In the genomic region with DNA sequence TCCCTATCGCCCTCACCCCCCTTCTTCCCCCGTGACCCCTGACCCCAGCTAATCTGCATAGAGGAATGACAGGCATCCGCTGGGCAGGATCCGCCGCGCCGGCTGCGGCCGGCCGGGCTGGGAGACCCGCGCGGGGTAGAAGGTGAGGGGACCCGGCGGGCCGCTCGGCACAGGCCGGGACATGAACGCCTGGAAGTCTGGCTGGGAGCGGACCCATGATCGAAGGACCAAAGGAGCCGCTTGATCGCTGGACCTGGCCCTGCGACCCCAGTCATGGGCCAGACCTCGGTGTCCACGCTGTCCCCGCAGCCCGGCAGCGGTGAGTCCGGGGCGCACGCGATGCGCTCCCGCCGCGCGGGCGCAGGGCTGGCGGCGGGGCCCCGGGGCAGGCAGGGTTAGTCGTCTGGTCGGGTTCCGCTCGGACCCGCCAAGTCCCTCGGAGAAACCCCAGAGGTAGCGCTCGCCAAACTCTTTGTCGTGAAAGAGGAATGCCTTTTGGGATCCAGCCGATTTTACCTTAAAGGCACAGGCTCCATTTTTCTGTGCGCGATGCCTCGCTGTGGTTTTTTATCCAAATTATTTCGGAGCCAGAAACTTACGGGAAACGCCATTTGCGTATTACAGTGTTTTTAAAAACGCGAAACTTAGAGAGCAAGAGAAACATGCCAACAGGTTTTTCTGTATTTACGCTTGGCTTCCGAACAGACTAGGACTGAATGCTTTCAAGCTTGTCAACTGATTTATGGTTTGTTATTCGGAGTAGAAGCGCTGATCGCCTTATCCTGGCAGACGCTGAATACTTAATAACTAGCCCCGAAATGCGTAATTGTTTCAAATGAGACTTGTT, we compare ENCODE assay signal across 8 cellular contexts. TPM values are rescaled to one million over a fixed set of nuclear protein-coding genes. Genes with fewer than 3 reads are reported as not detected.
DNase-seq lines count a peak whose midpoint lies in the region; ATAC-seq and TF ChIP-seq lines count a peak whose summit lies in the region.

PHACTR2 (plus strand) TSS at position 75 of the 847 bp plus-strand sequence; CDS start at position 274, 199 bp downstream.

- H3K9me3 ChIP-seq in HCT116 (ENCODE audit: control insufficient read depth in 1 of 2, insufficient read depth in 1 of 2, low read depth in 1 of 2, low read length in 2 of 2), result peaks cover 6 to 9% of the 10 kb centered on the region in 2 experiments; a peak in 2 of 4 replicates

- H3K4me1 ChIP-seq in HCT116 (ENCODE audit: control insufficient read depth in 1 of 2, insufficient read depth in 2 of 2, low read length in 2 of 2), result peaks cover 46 to 53% of the 10 kb centered on the region in 2 experiments

- RAD21 ChIA-PET in HCT116 (lab: Charles Lee; ENCODE audit: low non-redundant PET in 1 of 2, low total read pairs in 2 of 2, uncharacterized antibody in 2 of 2, unreplicated experiment in 2 of 2), result interaction anchor here in 1 of 2 experiments (0.6 kb wide), 1 partner anchor 70 kb away, joined by 3 read pairs; no protein-coding TSS in a partner anchor

- H3K4me1 Mint-ChIP-seq in naive thymus-derived CD8-positive, alpha-beta T cell, result peaks cover 5 to 23% (median 12%) of the 10 kb centered on the region in 4 donors
- peaks cover 14% of the 10 kb centered on the region for H3K4me1 Mint-ChIP-seq in stimulated activated naive CD8-positive, alpha-beta T cell treated with anti-CD3 and anti-CD28 coated beads, Interleukin-15, Interleukin-2, amounts not matched to agents 100 ng/mL and 50 ng/mL, for 24 hours (ENCODE audit: low read depth)

- intact Hi-C loops in HCT116 (cut with micrococcal nuclease), result loop anchor here (5.0 kb wide), 1 partner anchor 164 kb away; the partner anchor contains the start of gene LTV1

- peak; percentile 35 for TF ChIP-seq POLR2A in HCT116 (IDR thresholded peaks at IDR 0.05; ENCODE audit: borderline replicate concordance, extremely low read depth, insufficient read depth, insufficient read length)

- no peaks in the 10 kb centered on the region for H3K27me3 ChIP-seq in HCT116 (ENCODE audit: insufficient read depth, low read length)

- H3K9me2 ChIP-seq in HCT116 (ENCODE audit: insufficient read depth), result no peaks in the 10 kb centered on the region

- H4K20me1 ChIP-seq in HCT116 (ENCODE audit: insufficient read depth), result no peaks in the 10 kb centered on the region

- peaks cover 3 to 41% (median 6%) of the 10 kb centered on the region in 5 donors for H3K27me3 Mint-ChIP-seq in naive thymus-derived CD8-positive, alpha-beta T cell
- H3K27me3 Mint-ChIP-seq in stimulated activated naive CD8-positive, alpha-beta T cell treated with anti-CD3 and anti-CD28 coated beads, Interleukin-15, Interleukin-2, amounts not matched to agents 100 ng/mL and 50 ng/mL, for 24 hours, result peaks cover 62% of the 10 kb centered on the region

- TF ChIP-seq CTCF in HCT116 (IDR thresholded peaks at IDR 0.05 in 2 of 3, conservative IDR thresholded peaks at IDR 0.05 in 1 of 3; ENCODE audit: borderline replicate concordance in 1 of 3, insufficient read depth in 1 of 3, low read depth in 2 of 3, low read length in 2 of 3), result no peak
- TF ChIP-seq CTCF in fibroblast of villous mesenchyme (IDR thresholded peaks at IDR 0.05; ENCODE audit: insufficient read depth, low read depth, low read length), result no peak

- peaks cover 0 to 15% (median 10%) of the 10 kb centered on the region in 3 donors for H3K36me3 Mint-ChIP-seq in naive thymus-derived CD8-positive, alpha-beta T cell
- H3K36me3 Mint-ChIP-seq in stimulated activated naive CD8-positive, alpha-beta T cell treated with anti-CD3 and anti-CD28 coated beads, Interleukin-15, Interleukin-2, amounts not matched to agents 100 ng/mL and 50 ng/mL, for 24 hours (ENCODE audit: low read depth), result peaks cover 13% of the 10 kb centered on the region

- peak within 1 kb of the TSS in 8 of 10 donors; percentile 16 to 86 (median 64) for H3K27ac Mint-ChIP-seq in naive thymus-derived CD8-positive, alpha-beta T cell
- H3K27ac Mint-ChIP-seq in stimulated activated naive CD8-positive, alpha-beta T cell treated with anti-CD3 and anti-CD28 coated beads, Interleukin-15, Interleukin-2, amounts not matched to agents 100 ng/mL and 50 ng/mL, for 24 hours, result no peak within 1 kb of the TSS

- H3K36me3 ChIP-seq in HCT116 (ENCODE audit: control insufficient read depth in 1 of 2, insufficient read depth in 2 of 2, low read length in 2 of 2), result no peaks in the 10 kb centered on the region

- CTCF ChIA-PET in HCT116 (lab: Charles Lee), result interaction anchor here (0.6 kb wide), 1 partner anchor 262 kb away, joined by 3 read pairs; no protein-coding TSS in a partner anchor

- peak within 1 kb of the TSS; percentile 10 for H2AFZ ChIP-seq in HCT116 (ENCODE audit: low read depth, low read length, poor library complexity, severe bottlenecking)

- DNase-seq in AG20443 (ENCODE audit: low spot score) (peak; percentile 81), HCT116 (ENCODE audit: low read depth, low spot score) (peak; percentile 54), RPMI7951 (ENCODE audit: low read depth) (peak; percentile 77), fibroblast of villous mesenchyme (ENCODE audit: low read depth) (peak; percentile 84)
- peak; percentile 46 for DNase-seq in activated naive CD4-positive, alpha-beta T cell treated with Interleukin-2 at 50 U/mL for 16 hours
- peak; percentile 10 to 79 (median 39) for DNase-seq in naive thymus-derived CD8-positive, alpha-beta T cell
- DNase-seq in NK-92 treated with Interleukin-12 subunit alpha and Interleukin-12 subunit beta, amount 100 ng/mL, for 24 hours (lab: John Stamatoyannopoulos, UW), result no peak

- H3K27ac ChIP-seq in HCT116 (ENCODE audit: low read depth, low read length), result peak within 1 kb of the TSS; percentile 58

- peak within 1 kb of the TSS; percentile 79 for H3K9ac ChIP-seq in HCT116 (ENCODE audit: low read length)

- H3K4me3 ChIP-seq in HCT116 (replicated peaks in 1 of 2; ENCODE audit: low read depth in 1 of 2, low read length in 2 of 2) (peak within 1 kb of the TSS; percentile 77 to 80), fibroblast of villous mesenchyme (ENCODE audit: low read depth, low read length) (peak within 1 kb of the TSS; percentile 82)

- no peak for TF ChIP-seq RAD21 in HCT116 (IDR thresholded peaks at IDR 0.05; ENCODE audit: low read depth)

- H3K9me3 Mint-ChIP-seq in naive thymus-derived CD8-positive, alpha-beta T cell, result peaks cover 5 to 16% (median 12%) of the 10 kb centered on the region in 9 donors
- peaks cover 17% of the 10 kb centered on the region for H3K9me3 Mint-ChIP-seq in stimulated activated naive CD8-positive, alpha-beta T cell treated with anti-CD3 and anti-CD28 coated beads, Interleukin-15, Interleukin-2, amounts not matched to agents 100 ng/mL and 50 ng/mL, for 24 hours

- ATAC-seq in HCT116, result peak; percentile 80
- ATAC-seq in naive thymus-derived CD8-positive, alpha-beta T cell, result peak; percentile 76 to 86

- peaks cover 45% of the 10 kb centered on the region for H3K79me2 ChIP-seq in HCT116 (ENCODE audit: insufficient read depth, low read length)

- POLR2A ChIA-PET in HCT116 (lab: Charles Lee), result no interaction called here
- POLR2A ChIA-PET in naive thymus-derived CD8-positive, alpha-beta T cell (lab: Charles Lee), result interaction anchor here (1.5 kb wide), 1 partner anchor 165 kb away, joined by 4 read pairs; the partner anchor contains the start of gene LTV1

- BruUV-seq in HCT116 (replicated peaks; lab: Mats Ljungman, UMichigan), result no TSS peak

- peak within 1 kb of the TSS; percentile 76 to 89 (median 84) for H3K4me3 Mint-ChIP-seq in naive thymus-derived CD8-positive, alpha-beta T cell
- peak within 1 kb of the TSS; percentile 87 for H3K4me3 Mint-ChIP-seq in stimulated activated naive CD8-positive, alpha-beta T cell treated with anti-CD3 and anti-CD28 coated beads, Interleukin-15, Interleukin-2, amounts not matched to agents 100 ng/mL and 50 ng/mL, for 24 hours

- H3K4me2 ChIP-seq in HCT116 (ENCODE audit: low read length), result peak within 1 kb of the TSS; percentile 85

TF ChIP-seq in HCT116, 20 proteins besides CTCF, POLR2A, EP300 and RAD21:
- TF ChIP-seq YY1 (IDR thresholded peaks at IDR 0.05; ENCODE audit: extremely low read depth, insufficient replicate concordance, low read depth, low read length) (peak; percentile 28), CBX3 (IDR thresholded peaks at IDR 0.05; ENCODE audit: low read depth) (no peak), POLR2AphosphoS5 (IDR thresholded peaks at IDR 0.05; ENCODE audit: low read depth, low read length) (peak; percentile 71), SP1 (IDR thresholded peaks at IDR 0.05; ENCODE audit: low read depth) (0 out of 2 replicates have a peak, but pooled peaks have one; percentile 10), MAX (IDR thresholded peaks at IDR 0.05) (no peak; the same call in 1 of the 2 replicates), ZFX (IDR thresholded peaks at IDR 0.05) (peak; percentile 65), TCF7L2 (IDR thresholded peaks at IDR 0.05; ENCODE audit: borderline replicate concordance, extremely low read depth, insufficient read depth, insufficient read length) (peak; percentile 55), FOSL1 (IDR thresholded peaks at IDR 0.05; ENCODE audit: low read depth) (no peak)

RNA-seq across cellular contexts. Expression of gene PHACTR2, which starts in this region (rescaled TPM):
- total RNA-seq in HCT116 (2021; ENCODE audit: unreplicated experiment), result 27.6 TPM
- polyA plus RNA-seq in HCT116 (2012), result 4.0 and 4.9 TPM in 2 replicates
- 23.7 and 30.3 TPM in 2 replicates for total RNA-seq in RPMI7951 (2014; rRNA removed; shearing (Covaris generic))
- total RNA-seq in fibroblast of villous mesenchyme, result 51.4 and 62.5 TPM in 2 replicates
- 10 to 100 TPM; 15.4 to 16.0 TPM for total RNA-seq in naive thymus-derived CD8-positive, alpha-beta T cell
- polyA plus RNA-seq in naive thymus-derived CD8-positive, alpha-beta T cell, result 1 to 10 TPM; 7.1 to 9.0 (median 8.8) TPM
